In genomic region chr11:70539360-70540095, GRCh38 we compare ENCODE assay signal across 21 cellular contexts.
"Had no signal": no experiment of that assay in that cellular context is flagged by ENCODE, and none has a peak within 500 bp of the region (broad histone marks: within the 10 kb centered on the region; RNA-seq: fewer than 3 reads in every experiment).

No MANE protein-coding gene starts in this region.

- ATAC-seq: activated T-cell treated with anti-CD3 and anti-CD28 coated beads, Interleukin-2, amount 50 U/mL, for 72 hours; esophagus mucosa; gastrocnemius medialis; left colon; stimulated activated memory B cell treated with anti-CD40 and anti-IgM and Interleukin-4, amounts not matched to agents 10 μg/mL and 1 μg/mL and 100 μg/mL, for 72 hours had no signal

- H3K9ac ChIP-seq: parathyroid adenoma had no signal

- H3K4me3 ChIP-seq: adrenal gland, breast epithelium, gastrocnemius medialis, sigmoid colon, thoracic aorta had no signal

- H3K9me3 ChIP-seq: adrenal gland, gastrocnemius medialis, neutrophil, sigmoid colon, thoracic aorta had no signal

- H3K27me3 ChIP-seq: adrenal gland, breast epithelium, neutrophil, sigmoid colon had no signal

- H2AFZ ChIP-seq: parathyroid adenoma had no signal

- H3K27ac ChIP-seq: adrenal gland, breast epithelium, gastrocnemius medialis, neutrophil, parathyroid adenoma, sigmoid colon, thoracic aorta, VCaP had no signal

- H3K4me1 ChIP-seq: adrenal gland, breast epithelium, gastrocnemius medialis, parathyroid adenoma, sigmoid colon had no signal

- H3K79me2 ChIP-seq: parathyroid adenoma had no signal

- FAIRE-seq: astrocyte had no signal

- DNase-seq: activated CD4-positive, alpha-beta T cell treated with anti-CD3 and anti-CD28 coated beads, Interleukin-2, amount 50 U/mL, for 4 hours; activated gamma-delta T cell treated with Interleukin-2 at 50 U/mL for 16 hours; activated T-cell treated with anti-CD3 and anti-CD28 coated beads, Interleukin-2, amount 50 U/mL, for 72 hours; adrenal gland; effector CD4-positive, alpha-beta T cell; gastrocnemius medialis; left colon; mammary epithelial cell; midbrain; sigmoid colon; stimulated activated CD4-positive, alpha-beta T cell treated with anti-CD3 and anti-CD28 coated beads, Interleukin-4, amount 100 ng/mL, for 4 hours; SW 1271; T-helper 2 cell had no signal

- H3K36me3 ChIP-seq: adrenal gland, breast epithelium, gastrocnemius medialis, neutrophil, sigmoid colon, thoracic aorta had no signal
